Comparison of ENCODE assay signal across 13 cellular contexts in genomic region chr9:19451240-19452087, GRCh38. TPM values are rescaled to one million over a fixed set of nuclear protein-coding genes. Genes with fewer than 3 reads are reported as not detected.
DNase-seq lines count a peak whose midpoint lies in the region; ATAC-seq and TF ChIP-seq lines count a peak whose summit lies in the region.
"Had no signal": no experiment of that assay in that cellular context is flagged by ENCODE, and none has a peak within 500 bp of the region (broad histone marks: within the 10 kb centered on the region; RNA-seq: fewer than 3 reads in every experiment).

No MANE protein-coding gene starts in this region.

- peaks cover 21% of the 10 kb centered on the region; the same call in 2 of the 3 replicates for H3K36me3 Mint-ChIP-seq in GM23338 (ENCODE audit: low read depth)

- H3K27me3 Mint-ChIP-seq in GM23338 (ENCODE audit: insufficient read depth, low read depth, poor library complexity) = peaks cover 1% of the 10 kb centered on the region

- no peaks in the 10 kb centered on the region for H3K79me2 ChIP-seq in OCI-LY3 (ENCODE audit: low read length)
- no peaks in the 10 kb centered on the region for H3K79me2 ChIP-seq in GM23338 (replicated peaks; ENCODE audit: insufficient read depth)

- no peaks in the 10 kb centered on the region for H3K27me3 ChIP-seq in OCI-LY3 (ENCODE audit: low read depth, low read length)
- no peaks in the 10 kb centered on the region for H3K27me3 ChIP-seq in GM23338 (ENCODE audit: insufficient read depth)
- H3K27me3 ChIP-seq: BLaER1 treated with 17β-estradiol and CSF1 and Interleukin-3, amounts not matched to agents 10 nM and 100 nM had no signal

- no peak overlapping the region for H3K27ac Mint-ChIP-seq in GM23338

- peak; percentile 93 for ATAC-seq in GM18511 (IDR thresholded peaks at IDR 0.05; ENCODE audit: unreplicated experiment)
- ATAC-seq in GM21447 (IDR thresholded peaks at IDR 0.05; ENCODE audit: unreplicated experiment) = peak; percentile 94
- peak; percentile 91 for ATAC-seq in HG03045 (IDR thresholded peaks at IDR 0.05; ENCODE audit: unreplicated experiment)
- ATAC-seq in Right ventricle myocardium inferior = no peak
- ATAC-seq in GM23338 = no peak

- H3K4me3 Mint-ChIP-seq in GM23338 = no peak overlapping the region

- H3K9me2 ChIP-seq in GM23338 (ENCODE audit: insufficient read depth) = 0 out of 2 replicates have a peak, but pooled peaks cover 4% of the 10 kb centered on the region

- H4K20me1 ChIP-seq in OCI-LY3 (ENCODE audit: insufficient read depth, low read length) = no peaks in the 10 kb centered on the region
- H4K20me1 ChIP-seq in GM23338 (replicated peaks; ENCODE audit: insufficient read depth) = no peaks in the 10 kb centered on the region
- H4K20me1 ChIP-seq: BLaER1 treated with 17β-estradiol and CSF1 and Interleukin-3, amounts not matched to agents 10 nM and 100 nM had no signal

- H3F3A ChIP-seq in GM23338 (replicated peaks; ENCODE audit: low read depth) = no peaks in the 10 kb centered on the region

- no peak for DNase-seq in Right ventricle myocardium inferior (ENCODE audit: missing footprints)
- DNase-seq in GM23338 (ENCODE audit: low spot score) = no peak
- no peak for DNase-seq in NCI-H748 (lab: John Stamatoyannopoulos, UW; ENCODE audit: unreplicated experiment)
- DNase-seq in NCI-H1105 (lab: John Stamatoyannopoulos, UW) = no peak
- DNase-seq: activated gamma-delta T cell, left ventricle myocardium inferior, NCI-H2081 had no signal

- peaks cover 29% of the 10 kb centered on the region for H3K4me1 Mint-ChIP-seq in GM23338

- peak overlapping the region; percentile 99 for H2AFZ ChIP-seq in OCI-LY3 (ENCODE audit: low read depth, low read length)
- no peak overlapping the region for H2AFZ ChIP-seq in GM23338

- H3K36me3 ChIP-seq in OCI-LY3 (replicated peaks; ENCODE audit: low read depth, low read length) = no peaks in the 10 kb centered on the region
- H3K36me3 ChIP-seq in GM23338 (ENCODE audit: insufficient read depth) = no peaks in the 10 kb centered on the region; the same call in 1 of the 2 replicates

- no peak for TF ChIP-seq CTCF in OCI-LY3 (IDR thresholded peaks at IDR 0.05; ENCODE audit: low read depth, low read length)
- TF ChIP-seq CTCF in GM23338 (conservative IDR thresholded peaks at IDR 0.05; ENCODE audit: low read depth in 2 of 2) = no peak

- no peaks in the 10 kb centered on the region for H3K9me3 Mint-ChIP-seq in GM23338

- peaks cover 24% of the 10 kb centered on the region for H3K4me1 ChIP-seq in OCI-LY3 (ENCODE audit: low read length)
- H3K4me1 ChIP-seq in GM23338 (ENCODE audit: insufficient read depth) = peaks cover 34% of the 10 kb centered on the region

- intact Hi-C loops in Right ventricle myocardium inferior (cut with DNase I) = loop anchor here (10.0 kb wide), 2 partner anchors 347 to 1007 kb away; partner anchors contain the start of gene HAUS6

- H3K9ac ChIP-seq in OCI-LY3 (ENCODE audit: low read length) = peak overlapping the region; percentile 61
- H3K9ac ChIP-seq: BLaER1 treated with 17β-estradiol and CSF1 and Interleukin-3, amounts not matched to agents 10 nM and 100 nM had no signal

- no peaks in the 10 kb centered on the region for H3K9me3 ChIP-seq in OCI-LY3 (ENCODE audit: insufficient read depth, low read length)
- H3K9me3 ChIP-seq: BLaER1 treated with 17β-estradiol and CSF1 and Interleukin-3, amounts not matched to agents 10 nM and 100 nM; left ventricle myocardium inferior had no signal

- H3K27ac ChIP-seq in OCI-LY3 (ENCODE audit: low read length) (peak overlapping the region; percentile 93), GM23338 (ENCODE audit: low read depth) (no peak overlapping the region)
- H3K27ac ChIP-seq: BLaER1 treated with 17β-estradiol and CSF1 and Interleukin-3, amounts not matched to agents 10 nM and 100 nM; coronary artery; left ventricle myocardium inferior had no signal

- H3K4me2 ChIP-seq in OCI-LY3 (ENCODE audit: low read length) (peak overlapping the region; percentile 98), GM23338 (no peak overlapping the region)
- H3K4me2 ChIP-seq: BLaER1 treated with 17β-estradiol and CSF1 and Interleukin-3, amounts not matched to agents 10 nM and 100 nM had no signal

- peak overlapping the region; percentile 74 for H3K4me3 ChIP-seq in OCI-LY3 (ENCODE audit: low read length)
- H3K4me3 ChIP-seq in GM23338 = no peak overlapping the region
- H3K4me3 ChIP-seq: BLaER1 treated with 17β-estradiol and CSF1 and Interleukin-3, amounts not matched to agents 10 nM and 100 nM; coronary artery; left ventricle myocardium inferior had no signal

TF ChIP-seq in GM23338, 12 proteins besides CTCF, POLR2A, EP300 and RAD21:
- TF ChIP-seq STAT1 (IDR thresholded peaks at IDR 0.05; ENCODE audit: unreplicated experiment) (no peak), NANOG (IDR thresholded peaks at IDR 0.05; ENCODE audit: borderline replicate concordance) (no peak), EZH2 (IDR thresholded peaks at IDR 0.05; ENCODE audit: low read depth, unreplicated experiment) (no peak), EZH2phosphoT487 (IDR thresholded peaks at IDR 0.05; ENCODE audit: unreplicated experiment) (no peak), POLR2AphosphoS5 (IDR thresholded peaks at IDR 0.05; ENCODE audit: low read depth) (no peak), JUNB (IDR thresholded peaks at IDR 0.05; ENCODE audit: unreplicated experiment) (no peak), ZNF331 (CRISPR knock-in tag; IDR thresholded peaks at IDR 0.05; ENCODE audit: low read depth) (no peak)
- TF ChIP-seq, protein P1, sequence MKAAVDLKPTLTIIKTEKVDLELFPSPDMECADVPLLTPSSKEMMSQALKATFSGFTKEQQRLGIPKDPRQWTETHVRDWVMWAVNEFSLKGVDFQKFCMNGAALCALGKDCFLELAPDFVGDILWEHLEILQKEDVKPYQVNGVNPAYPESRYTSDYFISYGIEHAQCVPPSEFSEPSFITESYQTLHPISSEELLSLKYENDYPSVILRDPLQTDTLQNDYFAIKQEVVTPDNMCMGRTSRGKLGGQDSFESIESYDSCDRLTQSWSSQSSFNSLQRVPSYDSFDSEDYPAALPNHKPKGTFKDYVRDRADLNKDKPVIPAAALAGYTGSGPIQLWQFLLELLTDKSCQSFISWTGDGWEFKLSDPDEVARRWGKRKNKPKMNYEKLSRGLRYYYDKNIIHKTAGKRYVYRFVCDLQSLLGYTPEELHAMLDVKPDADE (IDR thresholded peaks at IDR 0.05) = no peak
- TF ChIP-seq, protein P2, sequence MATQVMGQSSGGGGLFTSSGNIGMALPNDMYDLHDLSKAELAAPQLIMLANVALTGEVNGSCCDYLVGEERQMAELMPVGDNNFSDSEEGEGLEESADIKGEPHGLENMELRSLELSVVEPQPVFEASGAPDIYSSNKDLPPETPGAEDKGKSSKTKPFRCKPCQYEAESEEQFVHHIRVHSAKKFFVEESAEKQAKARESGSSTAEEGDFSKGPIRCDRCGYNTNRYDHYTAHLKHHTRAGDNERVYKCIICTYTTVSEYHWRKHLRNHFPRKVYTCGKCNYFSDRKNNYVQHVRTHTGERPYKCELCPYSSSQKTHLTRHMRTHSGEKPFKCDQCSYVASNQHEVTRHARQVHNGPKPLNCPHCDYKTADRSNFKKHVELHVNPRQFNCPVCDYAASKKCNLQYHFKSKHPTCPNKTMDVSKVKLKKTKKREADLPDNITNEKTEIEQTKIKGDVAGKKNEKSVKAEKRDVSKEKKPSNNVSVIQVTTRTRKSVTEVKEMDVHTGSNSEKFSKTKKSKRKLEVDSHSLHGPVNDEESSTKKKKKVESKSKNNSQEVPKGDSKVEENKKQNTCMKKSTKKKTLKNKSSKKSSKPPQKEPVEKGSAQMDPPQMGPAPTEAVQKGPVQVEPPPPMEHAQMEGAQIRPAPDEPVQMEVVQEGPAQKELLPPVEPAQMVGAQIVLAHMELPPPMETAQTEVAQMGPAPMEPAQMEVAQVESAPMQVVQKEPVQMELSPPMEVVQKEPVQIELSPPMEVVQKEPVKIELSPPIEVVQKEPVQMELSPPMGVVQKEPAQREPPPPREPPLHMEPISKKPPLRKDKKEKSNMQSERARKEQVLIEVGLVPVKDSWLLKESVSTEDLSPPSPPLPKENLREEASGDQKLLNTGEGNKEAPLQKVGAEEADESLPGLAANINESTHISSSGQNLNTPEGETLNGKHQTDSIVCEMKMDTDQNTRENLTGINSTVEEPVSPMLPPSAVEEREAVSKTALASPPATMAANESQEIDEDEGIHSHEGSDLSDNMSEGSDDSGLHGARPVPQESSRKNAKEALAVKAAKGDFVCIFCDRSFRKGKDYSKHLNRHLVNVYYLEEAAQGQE (IDR thresholded peaks at IDR 0.05; ENCODE audit: unreplicated experiment) = no peak

RNA-seq across cellular contexts. Expression of gene ACER2, which starts 42.7 kb away (rescaled TPM):
- 3.2 TPM for total RNA-seq in Right ventricle myocardium inferior
- 11.6 and 14.6 TPM in 2 replicates for total RNA-seq in GM23338 (2014; rRNA removed; shearing (Covaris generic))
- polyA plus RNA-seq in GM23338 (2016; fragmentation: Nextera tagmentation; extraction: Ambion mirVana) = 0.87 and 1.3 TPM in 2 replicates

Comparison
In these comparisons a context has a peak if more than half of its experiments do, and no peak if none do; other contexts are left out.
1. ATAC-seq: peak in GM18511 (single experiment), GM21447 (single experiment) and HG03045 (single experiment); none in Right ventricle myocardium inferior (single experiment) and GM23338 (single experiment).